In the genomic region with DNA sequence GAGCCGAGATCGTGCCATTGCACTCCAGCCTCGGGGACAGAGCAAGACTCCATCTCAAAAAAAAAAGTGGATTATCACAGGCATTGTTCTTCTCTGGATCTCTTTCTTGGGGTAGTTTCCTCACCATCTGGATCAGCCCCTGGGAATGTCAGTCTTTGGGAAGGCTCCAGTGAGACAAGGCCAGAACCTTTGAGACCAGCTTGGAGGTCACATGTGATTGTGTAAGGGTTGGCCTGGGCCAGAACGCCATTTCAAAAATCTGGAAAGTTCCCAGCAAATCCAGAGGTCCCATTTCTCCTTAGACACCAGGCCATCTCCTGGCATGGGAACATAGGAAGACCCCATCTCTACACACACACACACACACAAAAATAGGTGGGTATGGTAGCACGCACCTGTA, we compare ENCODE assay signal across 17 cellular contexts. TPM values are rescaled to one million over a fixed set of nuclear protein-coding genes. Genes with fewer than 3 reads are reported as not detected.
A peak's percentile ranks its signal among the peaks of the same experiment; 100 is the strongest.
DNase-seq lines count a peak whose midpoint lies in the region; ATAC-seq and TF ChIP-seq lines count a peak whose summit lies in the region.
"Had no signal": no experiment of that assay in that cellular context is flagged by ENCODE, and none has a peak within 500 bp of the region (broad histone marks: within the 10 kb centered on the region; RNA-seq: fewer than 3 reads in every experiment).

No MANE protein-coding gene starts in this region.

- H3K9me3 Mint-ChIP-seq in immature natural killer cell = peaks cover 2 to 13% (median 7%) of the 10 kb centered on the region in 6 donors
- H3K9me3 Mint-ChIP-seq in activated naive CD4-positive, alpha-beta T cell treated with anti-CD3 and anti-CD28 coated beads, Interleukin-2, amount 10 ng/mL, durations not matched to agents 7 days and 5 days = peaks cover 13% of the 10 kb centered on the region

- peaks cover 0 to 4% (median 2%) of the 10 kb centered on the region in 3 donors for H3K27me3 Mint-ChIP-seq in immature natural killer cell (ENCODE audit: low read depth in 3 of 3)
- peaks cover 10% of the 10 kb centered on the region for H3K27me3 Mint-ChIP-seq in activated naive CD4-positive, alpha-beta T cell treated with anti-CD3 and anti-CD28 coated beads, Interleukin-2, amount 10 ng/mL, durations not matched to agents 7 days and 5 days

- peaks cover 0 to 1% of the 10 kb centered on the region in 2 donors for H3K4me1 Mint-ChIP-seq in immature natural killer cell
- H3K4me1 Mint-ChIP-seq in activated naive CD4-positive, alpha-beta T cell treated with anti-CD3 and anti-CD28 coated beads, Interleukin-2, amount 10 ng/mL, durations not matched to agents 7 days and 5 days = no peaks in the 10 kb centered on the region
- H3K4me1 Mint-ChIP-seq: CD8-positive, alpha-beta memory T cell had no signal

- H3K9me3 ChIP-seq in left ventricle myocardium inferior (replicated peaks) (peaks cover 11% of the 10 kb centered on the region), right lobe of liver (no peaks in the 10 kb centered on the region), subcutaneous abdominal adipose tissue (ENCODE audit: control insufficient read depth in 5 of 5, low read length in 5 of 5) (peaks cover 0 to 14% (median 12%) of the 10 kb centered on the region in 5 donors)
- H3K9me3 ChIP-seq: Caco-2 had no signal

- H3K4me1 ChIP-seq in left ventricle myocardium inferior = no peaks in the 10 kb centered on the region
- peaks cover 0 to 11% (median 4%) of the 10 kb centered on the region in 4 donors for H3K4me1 ChIP-seq in right lobe of liver
- H3K4me1 ChIP-seq in subcutaneous abdominal adipose tissue (ENCODE audit: control insufficient read depth in 5 of 5, insufficient read depth in 5 of 5, low read length in 5 of 5) = peaks cover 0 to 26% (median 22%) of the 10 kb centered on the region in 5 donors
- H3K4me1 ChIP-seq: BLaER1, Caco-2, HAP-1 had no signal

- ATAC-seq in Right ventricle myocardium inferior (peak; percentile 83), right lobe of liver (peak; percentile 64 to 91 (median 75)), HG03280 (IDR thresholded peaks at IDR 0.05; ENCODE audit: unreplicated experiment) (no peak)

- H3K27me3 ChIP-seq in left ventricle myocardium inferior (ENCODE audit: low read depth) = no peaks in the 10 kb centered on the region
- H3K27me3 ChIP-seq in right lobe of liver = no peaks in the 10 kb centered on the region
- H3K27me3 ChIP-seq in subcutaneous abdominal adipose tissue (ENCODE audit: control insufficient read depth in 5 of 5, insufficient read depth in 4 of 5, low read length in 5 of 5) = no peaks in the 10 kb centered on the region
- H3K27me3 ChIP-seq: BLaER1 had no signal

- H3K27ac ChIP-seq in left ventricle myocardium inferior (replicated peaks) = peak overlapping the region; percentile 48
- peak overlapping the region in 1 of 3 donors; percentile 71 for H3K27ac ChIP-seq in right lobe of liver
- H3K27ac ChIP-seq in subcutaneous abdominal adipose tissue (ENCODE audit: low read depth, low read length) = peak overlapping the region; percentile 74
- H3K27ac ChIP-seq: BLaER1 had no signal

- H3K4me3 ChIP-seq in left ventricle myocardium inferior (no peak overlapping the region), right lobe of liver (no peak overlapping the region), subcutaneous abdominal adipose tissue (ENCODE audit: low read depth in 1 of 5, low read length in 5 of 5) (no peak overlapping the region)
- H3K4me3 ChIP-seq: BLaER1, HAP-1 had no signal

- no peak overlapping the region for H3K4me3 Mint-ChIP-seq in immature natural killer cell
- H3K4me3 Mint-ChIP-seq in activated naive CD4-positive, alpha-beta T cell treated with anti-CD3 and anti-CD28 coated beads, Interleukin-2, amount 10 ng/mL, durations not matched to agents 7 days and 5 days = no peak overlapping the region
- H3K4me3 Mint-ChIP-seq: CD8-positive, alpha-beta memory T cell had no signal

- peaks cover 0 to 7% (median 3%) of the 10 kb centered on the region in 3 donors for H3K36me3 Mint-ChIP-seq in immature natural killer cell
- peaks cover 1% of the 10 kb centered on the region for H3K36me3 Mint-ChIP-seq in activated naive CD4-positive, alpha-beta T cell treated with anti-CD3 and anti-CD28 coated beads, Interleukin-2, amount 10 ng/mL, durations not matched to agents 7 days and 5 days

- TF ChIP-seq CTCF in left ventricle myocardium inferior (IDR thresholded peaks at IDR 0.05; ENCODE audit: borderline replicate concordance) = no peak
- no peak for TF ChIP-seq CTCF in right lobe of liver (IDR thresholded peaks at IDR 0.05)

- TF ChIP-seq POLR2A in right lobe of liver (IDR thresholded peaks at IDR 0.05) = no peak

- H3K27ac Mint-ChIP-seq in immature natural killer cell = no peak overlapping the region
- no peak overlapping the region for H3K27ac Mint-ChIP-seq in activated naive CD4-positive, alpha-beta T cell treated with anti-CD3 and anti-CD28 coated beads, Interleukin-2, amount 10 ng/mL, durations not matched to agents 7 days and 5 days
- H3K27ac Mint-ChIP-seq: CD8-positive, alpha-beta memory T cell had no signal

- WGBS in right lobe of liver (ENCODE audit: insufficient coverage, low coverage, low lambda C conversion rate, missing lambda C conversion rate) = 88% methylated on average over 4 of the region's 5 CpGs

- CTCF ChIA-PET in activated naive CD4-positive, alpha-beta T cell treated with anti-CD3 and anti-CD28 coated beads, Interleukin-2, amount 10 ng/mL, durations not matched to agents 7 days and 5 days (lab: Charles Lee) = no interaction called here

- intact Hi-C loops in Right ventricle myocardium inferior (cut with DNase I) (no loop called here), cardiac septum (cut with DNase I) (no loop called here), left ventricle myocardium inferior (cut with micrococcal nuclease) (no loop called here), right lobe of liver (cut with DNase I) (no loop called here)

- DNase-seq in Right ventricle myocardium inferior (ENCODE audit: missing footprints) (no peak), cardiac septum (ENCODE audit: low spot score) (no peak), left ventricle myocardium inferior (no peak), right lobe of liver (peak in 1 of 3 donors; percentile 72), immature natural killer cell (no peak)
- DNase-seq in activated naive CD4-positive, alpha-beta T cell treated with anti-CD3 and anti-CD28 coated beads, Interleukin-2, amount 10 ng/mL, durations not matched to agents 7 days and 5 days = no peak
- DNase-seq: 8988T; AML-193; Caco-2; CD8-positive, alpha-beta memory T cell; DND-41; GDM1 had no signal

- peak overlapping the region in 1 of 5 donors; percentile 56 for H3K9ac ChIP-seq in subcutaneous abdominal adipose tissue (ENCODE audit: low read length in 5 of 5)
- H3K9ac ChIP-seq: BLaER1 had no signal

- H3K36me3 ChIP-seq in left ventricle myocardium inferior (peaks cover 83% of the 10 kb centered on the region), right lobe of liver (peaks cover 0 to 14% (median 9%) of the 10 kb centered on the region in 4 donors), subcutaneous abdominal adipose tissue (ENCODE audit: control insufficient read depth in 5 of 5, insufficient read depth in 5 of 5, low read length in 5 of 5) (peaks cover 10 to 71% (median 66%) of the 10 kb centered on the region in 5 donors)
- H3K36me3 ChIP-seq: BLaER1 had no signal

RNA-seq across cellular contexts. Expression of gene ANGPTL8, which starts 14.2 kb away (rescaled TPM):
- 0.87 TPM for total RNA-seq in Right ventricle myocardium inferior
- not detected for total RNA-seq in cardiac septum
- not detected for total RNA-seq in left ventricle myocardium inferior
- 100 to 1,000 TPM in 4 of 6 experiments, 10 to 100 TPM in 2; 56.7 to 287 (median 140) TPM for total RNA-seq in right lobe of liver
- not detected for polyA plus RNA-seq in immature natural killer cell
- total RNA-seq: Caco-2; CD8-positive, alpha-beta memory T cell; H1 had no signal
- polyA plus RNA-seq: CD8-positive, alpha-beta memory T cell; H1 had no signal

RNA-seq across cellular contexts. Expression of gene KANK2, which starts 27.8 kb away (rescaled TPM):
- total RNA-seq in Right ventricle myocardium inferior (434 TPM), cardiac septum (499 TPM), left ventricle myocardium inferior (326 TPM), right lobe of liver (10 to 100 TPM; 36.3 to 65.4 (median 50.4) TPM)
- polyA plus RNA-seq in immature natural killer cell = under 1 TPM in 2 of 3 donors, not detected in 1; 0.08 to 0.57 TPM

RNA-seq across cellular contexts. Expression of gene DOCK6, which starts 37.2 kb away (rescaled TPM):
- total RNA-seq in Right ventricle myocardium inferior (35.1 TPM), cardiac septum (50.5 TPM), left ventricle myocardium inferior (43.2 TPM), right lobe of liver (10 to 100 TPM; 19.9 to 45.9 (median 30.4) TPM)
- not detected for polyA plus RNA-seq in immature natural killer cell

Comparison
In these comparisons a context has a peak if more than half of its experiments do, and no peak if none do; other contexts are left out.
1. RNA of gene ANGPTL8, which starts 14.2 kb away (total RNA-seq): 56.7 to 287 TPM in right lobe of liver; 0.87 TPM in Right ventricle myocardium inferior (single experiment), not detected in cardiac septum (single experiment) and not detected in left ventricle myocardium inferior (single experiment); every median in the first group is over 10 times any median in the second.